19 cellular contexts compared by ENCODE assay signal in the genomic region with DNA sequence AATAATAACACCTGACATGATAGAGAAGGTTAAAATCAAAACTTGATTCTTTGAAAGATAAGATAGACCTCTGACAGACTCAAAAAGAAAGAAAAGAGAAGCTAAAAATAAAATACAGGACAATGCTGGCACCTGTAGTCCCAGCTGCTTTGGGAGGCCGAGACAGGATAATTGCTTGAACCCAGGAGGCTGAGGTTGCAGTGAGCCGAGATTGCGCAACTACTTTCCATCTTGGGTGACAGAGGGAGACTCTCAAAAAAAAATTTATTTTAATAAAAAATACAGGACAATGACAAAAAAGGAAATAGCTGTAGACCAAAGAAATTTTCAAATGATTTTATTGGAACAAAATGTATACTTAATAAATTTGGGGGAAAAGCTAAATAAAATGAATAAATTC.
DNase-seq lines count a peak whose midpoint lies in the region; ATAC-seq, FAIRE-seq and TF ChIP-seq lines count a peak whose summit lies in the region.
"Had no signal": no experiment of that assay in that cellular context is flagged by ENCODE, and none has a peak within 500 bp of the region (broad histone marks: within the 10 kb centered on the region; RNA-seq: fewer than 3 reads in every experiment).

No MANE protein-coding gene starts in this region.

- H3K9me3 Mint-ChIP-seq in activated naive CD8-positive, alpha-beta T cell (ENCODE audit: low read depth), result no peaks in the 10 kb centered on the region
- H3K9me3 Mint-ChIP-seq in activated naive CD8-positive, alpha-beta T cell treated with anti-CD3 and anti-CD28 coated beads, Interleukin-2, amount 50 U/mL, for 24 hours, result no peaks in the 10 kb centered on the region
- no peaks in the 10 kb centered on the region for H3K9me3 Mint-ChIP-seq in activated naive CD8-positive, alpha-beta T cell treated with anti-CD3 and anti-CD28 coated beads for 36 hours
- H3K9me3 Mint-ChIP-seq: CD8-positive, alpha-beta T cell had no signal

- H3K27ac Mint-ChIP-seq in activated naive CD8-positive, alpha-beta T cell, result no peak overlapping the region
- no peak overlapping the region for H3K27ac Mint-ChIP-seq in activated naive CD8-positive, alpha-beta T cell treated with anti-CD3 and anti-CD28 coated beads, Interleukin-2, amount 50 U/mL, for 24 hours
- peak overlapping the region; percentile 42 for H3K27ac Mint-ChIP-seq in activated naive CD8-positive, alpha-beta T cell treated with anti-CD3 and anti-CD28 coated beads for 36 hours
- H3K27ac Mint-ChIP-seq: B cell, IgD-negative memory B cell had no signal

- H3K27ac ChIP-seq in kidney (ENCODE audit: low read depth in 2 of 2, low read length in 2 of 2) (no peak overlapping the region), Peyer's patch (no peak overlapping the region)
- H3K27ac ChIP-seq: BLaER1 treated with 17β-estradiol and CSF1 and Interleukin-3, amounts not matched to agents 10 nM and 100 nM; HL-60 had no signal

- intact Hi-C loops in kidney (cut with DNase I), result no loop called here

- H3K4me1 ChIP-seq in kidney (ENCODE audit: control insufficient read depth in 1 of 2, insufficient read depth in 1 of 2, low read depth in 1 of 2, low read length in 2 of 2) (no peaks in the 10 kb centered on the region), Peyer's patch (no peaks in the 10 kb centered on the region)
- H3K4me1 ChIP-seq: HAP-1 had no signal

- H3K4me3 ChIP-seq in kidney (ENCODE audit: low read length in 2 of 2) (no peak overlapping the region), Peyer's patch (no peak overlapping the region)
- H3K4me3 ChIP-seq: BLaER1 treated with 17β-estradiol and CSF1 and Interleukin-3, amounts not matched to agents 10 nM and 100 nM; HAP-1 had no signal

- H3K4me1 Mint-ChIP-seq in activated naive CD8-positive, alpha-beta T cell (ENCODE audit: low read depth), result peaks cover 19% of the 10 kb centered on the region
- peaks cover 12% of the 10 kb centered on the region for H3K4me1 Mint-ChIP-seq in activated naive CD8-positive, alpha-beta T cell treated with anti-CD3 and anti-CD28 coated beads, Interleukin-2, amount 50 U/mL, for 24 hours
- H3K4me1 Mint-ChIP-seq in activated naive CD8-positive, alpha-beta T cell treated with anti-CD3 and anti-CD28 coated beads for 36 hours, result peaks cover 25% of the 10 kb centered on the region
- H3K4me1 Mint-ChIP-seq: B cell had no signal

- FAIRE-seq in kidney (lab: Jason Lieb, UNC), result peak; percentile 19

- no peak for TF ChIP-seq POLR2A in Peyer's patch (IDR thresholded peaks at IDR 0.05)

- no peak for ATAC-seq in activated naive CD8-positive, alpha-beta T cell treated with anti-CD3 and anti-CD28 coated beads, Interleukin-2, amount 50 U/mL, for 24 hours
- ATAC-seq: CD8-positive, alpha-beta T cell had no signal

- H3K27me3 ChIP-seq in Peyer's patch, result no peaks in the 10 kb centered on the region
- H3K27me3 ChIP-seq: BLaER1 treated with 17β-estradiol and CSF1 and Interleukin-3, amounts not matched to agents 10 nM and 100 nM had no signal

- H3K4me3 Mint-ChIP-seq in activated naive CD8-positive, alpha-beta T cell, result peak overlapping the region; percentile 17
- H3K4me3 Mint-ChIP-seq in activated naive CD8-positive, alpha-beta T cell treated with anti-CD3 and anti-CD28 coated beads, Interleukin-2, amount 50 U/mL, for 24 hours, result no peak overlapping the region
- no peak overlapping the region for H3K4me3 Mint-ChIP-seq in activated naive CD8-positive, alpha-beta T cell treated with anti-CD3 and anti-CD28 coated beads for 36 hours
- H3K4me3 Mint-ChIP-seq: B cell, IgD-negative memory B cell had no signal

- TF ChIP-seq EP300 in Ishikawa (IDR thresholded peaks at IDR 0.05; ENCODE audit: borderline replicate concordance), result no peak

- TF ChIP-seq RAD21 in Ishikawa (IDR thresholded peaks at IDR 0.05; ENCODE audit: low read depth), result no peak

- no peaks in the 10 kb centered on the region for H3K27me3 Mint-ChIP-seq in activated naive CD8-positive, alpha-beta T cell
- H3K27me3 Mint-ChIP-seq in activated naive CD8-positive, alpha-beta T cell treated with anti-CD3 and anti-CD28 coated beads, Interleukin-2, amount 50 U/mL, for 24 hours, result peaks cover 8% of the 10 kb centered on the region
- no peaks in the 10 kb centered on the region for H3K27me3 Mint-ChIP-seq in activated naive CD8-positive, alpha-beta T cell treated with anti-CD3 and anti-CD28 coated beads for 36 hours

- no peak for DNase-seq in activated naive CD8-positive, alpha-beta T cell treated with anti-CD3 and anti-CD28 coated beads, Interleukin-2, amount 50 U/mL, for 24 hours
- no peak for DNase-seq in activated naive CD8-positive, alpha-beta T cell treated with anti-CD3 and anti-CD28 coated beads for 36 hours
- DNase-seq in kidney (no peak), Peyer's patch (no peak), NCI-H1694 treated with DMSO at 0.1 percent for 48 hours (lab: John Stamatoyannopoulos, UW) (no peak), occipital lobe (lab: John Stamatoyannopoulos, UW) (no peak)
- DNase-seq: 8988T; Calu3; CD8-positive, alpha-beta T cell; DMS79 treated with DMSO at 0.1 percent for 48 hours; GF-D8; GOT3 had no signal

- no peaks in the 10 kb centered on the region for H3K36me3 Mint-ChIP-seq in activated naive CD8-positive, alpha-beta T cell
- H3K36me3 Mint-ChIP-seq in activated naive CD8-positive, alpha-beta T cell treated with anti-CD3 and anti-CD28 coated beads, Interleukin-2, amount 50 U/mL, for 24 hours (ENCODE audit: low read depth), result no peaks in the 10 kb centered on the region
- no peaks in the 10 kb centered on the region for H3K36me3 Mint-ChIP-seq in activated naive CD8-positive, alpha-beta T cell treated with anti-CD3 and anti-CD28 coated beads for 36 hours
- H3K36me3 Mint-ChIP-seq: CD8-positive, alpha-beta T cell had no signal

- no peaks in the 10 kb centered on the region for H3K9me3 ChIP-seq in kidney (ENCODE audit: control insufficient read depth in 1 of 2, low read length in 2 of 2)
- no peaks in the 10 kb centered on the region for H3K9me3 ChIP-seq in Peyer's patch
- H3K9me3 ChIP-seq: HAP-1 had no signal

- TF ChIP-seq CTCF in kidney (IDR thresholded peaks at IDR 0.05; ENCODE audit: borderline replicate concordance, extremely low read depth, insufficient read depth), result no peak
- TF ChIP-seq CTCF in Peyer's patch (IDR thresholded peaks at IDR 0.05), result no peak

- H3K36me3 ChIP-seq in kidney (ENCODE audit: control insufficient read depth in 1 of 2, insufficient read depth in 2 of 2, low read length in 2 of 2) (no peaks in the 10 kb centered on the region), Peyer's patch (no peaks in the 10 kb centered on the region)
- H3K36me3 ChIP-seq: BLaER1 treated with 17β-estradiol and CSF1 and Interleukin-3, amounts not matched to agents 10 nM and 100 nM; HAP-1 had no signal

- no peak overlapping the region for H3K9ac ChIP-seq in kidney (ENCODE audit: low read length in 2 of 2)
- H3K9ac ChIP-seq: BLaER1 treated with 17β-estradiol and CSF1 and Interleukin-3, amounts not matched to agents 10 nM and 100 nM had no signal

TF ChIP-seq in Ishikawa, 13 proteins besides CTCF, POLR2A, EP300 and RAD21:
- TF ChIP-seq, protein P1, sequence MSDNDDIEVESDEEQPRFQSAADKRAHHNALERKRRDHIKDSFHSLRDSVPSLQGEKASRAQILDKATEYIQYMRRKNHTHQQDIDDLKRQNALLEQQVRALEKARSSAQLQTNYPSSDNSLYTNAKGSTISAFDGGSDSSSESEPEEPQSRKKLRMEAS (IDR thresholded peaks at IDR 0.05), result no peak
- peak; percentile 76 for TF ChIP-seq CEBPB (IDR thresholded peaks at IDR 0.05)
TF ChIP-seq in Ishikawa: peak in this region for 1.
